Comparison of ENCODE assay signal across 9 cellular contexts in the genomic region with DNA sequence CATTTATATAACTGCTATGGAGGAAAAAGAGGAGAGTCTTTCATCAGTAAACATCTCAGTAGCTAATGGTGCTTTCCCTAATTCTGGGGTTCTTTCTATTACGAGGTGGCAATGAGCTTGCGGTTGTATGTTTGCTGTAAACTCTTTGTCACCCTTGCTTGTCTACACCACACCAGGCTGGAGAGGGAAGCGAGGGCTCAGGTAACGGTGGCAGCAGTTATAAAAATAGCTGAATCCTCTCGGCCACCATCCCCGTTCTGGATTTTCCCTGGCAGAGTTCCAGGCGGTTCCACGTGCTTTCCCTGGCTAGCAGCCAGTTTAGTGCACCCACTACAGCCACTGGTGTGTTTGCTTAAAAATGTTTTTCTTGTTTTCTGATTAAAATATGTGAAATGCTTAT. TPM values are rescaled to one million over a fixed set of nuclear protein-coding genes. Genes with fewer than 3 reads are reported as not detected.
A peak's percentile ranks its signal among the peaks of the same experiment; 100 is the strongest.
DNase-seq lines count a peak whose midpoint lies in the region; ATAC-seq and TF ChIP-seq lines count a peak whose summit lies in the region.
"Had no signal": no experiment of that assay in that cellular context is flagged by ENCODE, and none has a peak within 500 bp of the region (broad histone marks: within the 10 kb centered on the region; RNA-seq: fewer than 3 reads in every experiment).

No MANE protein-coding gene starts in this region.

- no peak for TF ChIP-seq CTCF in omental fat pad (IDR thresholded peaks at IDR 0.05)

- no peak overlapping the region for H3K4me3 Mint-ChIP-seq in activated T-cell treated with anti-CD3 and anti-CD28 coated beads, Interleukin-2, amount 50 U/mL, for 24 hours
- no peak overlapping the region for H3K4me3 Mint-ChIP-seq in naive thymus-derived CD8-positive, alpha-beta T cell

- peak overlapping the region; percentile 93 for H3K27ac Mint-ChIP-seq in activated T-cell treated with anti-CD3 and anti-CD28 coated beads, Interleukin-2, amount 50 U/mL, for 24 hours
- H3K27ac Mint-ChIP-seq in naive thymus-derived CD8-positive, alpha-beta T cell, result peak overlapping the region in 3 of 10 donors; percentile 45 to 61 (median 52)

- H3K9me3 Mint-ChIP-seq in activated T-cell treated with anti-CD3 and anti-CD28 coated beads, Interleukin-2, amount 50 U/mL, for 24 hours, result no peaks in the 10 kb centered on the region
- H3K9me3 Mint-ChIP-seq in naive thymus-derived CD8-positive, alpha-beta T cell, result no peaks in the 10 kb centered on the region

- POLR2A ChIA-PET in naive thymus-derived CD8-positive, alpha-beta T cell (lab: Charles Lee), result interaction anchor here (0.9 kb wide), 1 partner anchor 40 kb away, joined by 3 read pairs; the partner anchor contains the start of gene IGF2R

- peaks cover 35% of the 10 kb centered on the region for H3K4me1 Mint-ChIP-seq in activated T-cell treated with anti-CD3 and anti-CD28 coated beads, Interleukin-2, amount 50 U/mL, for 24 hours (ENCODE audit: low read depth)
- H3K4me1 Mint-ChIP-seq in naive thymus-derived CD8-positive, alpha-beta T cell, result peaks cover 5 to 21% (median 19%) of the 10 kb centered on the region in 4 donors

- H3K27me3 Mint-ChIP-seq in activated T-cell treated with anti-CD3 and anti-CD28 coated beads, Interleukin-2, amount 50 U/mL, for 24 hours, result no peaks in the 10 kb centered on the region
- H3K27me3 Mint-ChIP-seq in naive thymus-derived CD8-positive, alpha-beta T cell, result peaks cover 0 to 3% (median 0%) of the 10 kb centered on the region in 5 donors

- no peaks in the 10 kb centered on the region for H3K36me3 Mint-ChIP-seq in activated T-cell treated with anti-CD3 and anti-CD28 coated beads, Interleukin-2, amount 50 U/mL, for 24 hours (ENCODE audit: low read depth)
- no peaks in the 10 kb centered on the region for H3K36me3 Mint-ChIP-seq in naive thymus-derived CD8-positive, alpha-beta T cell

- ATAC-seq in GM19324 (IDR thresholded peaks at IDR 0.05; ENCODE audit: low FRiP score, unreplicated experiment) (peak; percentile 43), HG02852 (IDR thresholded peaks at IDR 0.05; ENCODE audit: unreplicated experiment) (no peak), HG02884 (IDR thresholded peaks at IDR 0.05; ENCODE audit: unreplicated experiment) (no peak), omental fat pad (ENCODE audit: low FRiP score) (no peak)
- peak; percentile 30 to 52 for ATAC-seq in naive thymus-derived CD8-positive, alpha-beta T cell

- peak; percentile 13 for DNase-seq in CD1c-positive myeloid dendritic cell (ENCODE audit: extremely low spot score)
- DNase-seq in NCI-H1105 (lab: John Stamatoyannopoulos, UW), result peak; percentile 87
- DNase-seq in activated T-cell treated with anti-CD3 and anti-CD28 coated beads, Interleukin-2, amount 50 U/mL, for 24 hours, result peak; percentile 61
- DNase-seq in naive thymus-derived CD8-positive, alpha-beta T cell, result peak in 7 of 10 donors; percentile 6 to 33 (median 9)
- DNase-seq in omental fat pad (ENCODE audit: low spot score), result no peak

RNA-seq across cellular contexts. Expression of gene MAS1, which starts 39.0 kb away (rescaled TPM):
- not detected for total RNA-seq in naive thymus-derived CD8-positive, alpha-beta T cell
- polyA plus RNA-seq in naive thymus-derived CD8-positive, alpha-beta T cell, result not detected
- total RNA-seq in omental fat pad, result under 1 TPM in 1 of 4 donors, not detected in 3; under 0.01 TPM
- total RNA-seq: kidney epithelial cell had no signal

RNA-seq across cellular contexts. Expression of gene IGF2R, which starts 39.1 kb away (rescaled TPM):
- 10 to 100 TPM; 63.1 to 69.7 TPM for total RNA-seq in naive thymus-derived CD8-positive, alpha-beta T cell
- 10 to 100 TPM in 2 of 3 donors, 1 to 10 TPM in 1; 9.1 to 19.3 (median 13.6) TPM for polyA plus RNA-seq in naive thymus-derived CD8-positive, alpha-beta T cell
- total RNA-seq in omental fat pad, result 100 to 1,000 TPM in 3 of 4 donors, 10 to 100 TPM in 1; 69.9 to 131 (median 110) TPM

Comparison
In these comparisons a context has a peak if more than half of its experiments do, and no peak if none do; other contexts are left out.
1. ATAC-seq: peak in GM19324 (single experiment) and naive thymus-derived CD8-positive, alpha-beta T cell (2 of 2); none in HG02852 (single experiment), HG02884 (single experiment) and omental fat pad (single experiment).